1 cellular context compared by ENCODE assay signal in the genomic region with DNA sequence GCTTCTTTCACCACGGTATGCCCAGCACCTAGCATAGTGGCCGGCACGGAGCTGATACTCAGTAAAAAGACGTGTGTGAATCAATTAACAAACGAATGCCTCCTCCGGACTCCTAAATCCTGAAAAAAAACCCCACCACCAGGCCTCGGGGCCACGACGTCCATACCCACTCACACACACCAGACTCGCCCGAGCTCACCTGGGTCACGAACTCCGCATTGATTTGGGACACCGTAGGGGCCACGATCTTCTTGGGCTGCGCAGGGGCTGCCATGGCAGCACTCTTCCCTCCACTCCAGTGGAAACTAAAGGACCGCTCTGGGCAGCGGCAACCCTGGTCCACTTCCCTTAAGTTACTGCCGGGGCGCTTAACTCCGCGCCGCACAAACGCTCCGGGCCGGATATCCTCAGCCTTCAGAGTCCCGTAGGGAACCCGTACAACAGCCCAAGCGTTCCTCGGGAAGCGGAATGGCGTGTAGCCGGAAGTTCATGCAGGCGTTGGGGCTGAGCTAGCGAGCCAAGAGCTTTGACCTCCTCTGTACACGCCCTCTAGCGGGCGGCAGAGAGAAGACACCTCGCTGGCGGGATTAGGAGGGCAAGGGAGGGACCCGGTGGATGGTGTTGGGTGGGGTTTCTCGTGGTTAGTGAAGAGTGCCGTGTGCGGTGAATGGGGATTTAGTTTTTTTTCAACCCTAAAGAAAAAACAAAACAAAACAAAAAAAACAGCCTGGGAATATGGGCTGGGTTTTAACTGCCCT.
TF ChIP-seq lines count a peak whose summit lies in the region.

A gene (minus strand): TSS at position 403 of the 758 bp plus-strand sequence. CDS start 129 bp downstream, at position 274.

TF ChIP-seq in HepG2, 621 proteins besides CTCF, POLR2A, EP300 and RAD21 (continued from another document and continues in another):
- peak; percentile 86; the same call in 1 of the 2 replicates for TF ChIP-seq ZNF350 (CRISPR knock-in tag; IDR thresholded peaks at IDR 0.05; ENCODE audit: borderline replicate concordance, low read depth)
- 0 out of 2 replicates have a peak, but pooled peaks have one; percentile 38 for TF ChIP-seq CHD2 (IDR thresholded peaks at IDR 0.05; ENCODE audit: low read depth, low read length)
- TF ChIP-seq, protein P1, sequence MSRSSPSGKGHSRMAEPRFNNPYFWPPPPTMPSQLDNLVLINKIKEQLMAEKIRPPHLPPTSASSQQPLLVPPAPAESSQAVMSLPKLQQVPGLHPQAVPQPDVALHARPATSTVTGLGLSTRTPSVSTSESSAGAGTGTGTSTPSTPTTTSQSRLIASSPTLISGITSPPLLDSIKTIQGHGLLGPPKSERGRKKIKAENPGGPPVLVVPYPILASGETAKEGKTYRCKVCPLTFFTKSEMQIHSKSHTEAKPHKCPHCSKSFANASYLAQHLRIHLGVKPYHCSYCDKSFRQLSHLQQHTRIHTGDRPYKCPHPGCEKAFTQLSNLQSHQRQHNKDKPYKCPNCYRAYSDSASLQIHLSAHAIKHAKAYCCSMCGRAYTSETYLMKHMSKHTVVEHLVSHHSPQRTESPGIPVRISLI (CRISPR knock-in tag; IDR thresholded peaks at IDR 0.05; ENCODE audit: borderline replicate concordance): peak; percentile 54; the same call in 1 of the 2 replicates
- TF ChIP-seq, protein P2, sequence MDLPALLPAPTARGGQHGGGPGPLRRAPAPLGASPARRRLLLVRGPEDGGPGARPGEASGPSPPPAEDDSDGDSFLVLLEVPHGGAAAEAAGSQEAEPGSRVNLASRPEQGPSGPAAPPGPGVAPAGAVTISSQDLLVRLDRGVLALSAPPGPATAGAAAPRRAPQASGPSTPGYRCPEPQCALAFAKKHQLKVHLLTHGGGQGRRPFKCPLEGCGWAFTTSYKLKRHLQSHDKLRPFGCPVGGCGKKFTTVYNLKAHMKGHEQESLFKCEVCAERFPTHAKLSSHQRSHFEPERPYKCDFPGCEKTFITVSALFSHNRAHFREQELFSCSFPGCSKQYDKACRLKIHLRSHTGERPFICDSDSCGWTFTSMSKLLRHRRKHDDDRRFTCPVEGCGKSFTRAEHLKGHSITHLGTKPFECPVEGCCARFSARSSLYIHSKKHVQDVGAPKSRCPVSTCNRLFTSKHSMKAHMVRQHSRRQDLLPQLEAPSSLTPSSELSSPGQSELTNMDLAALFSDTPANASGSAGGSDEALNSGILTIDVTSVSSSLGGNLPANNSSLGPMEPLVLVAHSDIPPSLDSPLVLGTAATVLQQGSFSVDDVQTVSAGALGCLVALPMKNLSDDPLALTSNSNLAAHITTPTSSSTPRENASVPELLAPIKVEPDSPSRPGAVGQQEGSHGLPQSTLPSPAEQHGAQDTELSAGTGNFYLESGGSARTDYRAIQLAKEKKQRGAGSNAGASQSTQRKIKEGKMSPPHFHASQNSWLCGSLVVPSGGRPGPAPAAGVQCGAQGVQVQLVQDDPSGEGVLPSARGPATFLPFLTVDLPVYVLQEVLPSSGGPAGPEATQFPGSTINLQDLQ (CRISPR knock-in tag; IDR thresholded peaks at IDR 0.05): no peak
- TF ChIP-seq YEATS2 (CRISPR knock-in tag; IDR thresholded peaks at IDR 0.05; ENCODE audit: borderline replicate concordance): peak; percentile 98
- peak; percentile 54; the same call in 1 of the 2 replicates for TF ChIP-seq ZNF160 (CRISPR knock-in tag; IDR thresholded peaks at IDR 0.05)
- TF ChIP-seq ZNF264 (CRISPR knock-in tag; IDR thresholded peaks at IDR 0.05): peak; percentile 75; the same call in 1 of the 2 replicates
- no peak for TF ChIP-seq NFIC (IDR thresholded peaks at IDR 0.05; ENCODE audit: low read length)
- 0 out of 2 replicates have a peak, but pooled peaks have one; percentile 55 for TF ChIP-seq ZNF343 (CRISPR knock-in tag; IDR thresholded peaks at IDR 0.05)
- peak; percentile 98 for TF ChIP-seq POGZ (CRISPR knock-in tag; IDR thresholded peaks at IDR 0.05)
- TF ChIP-seq NCOA1 (CRISPR knock-in tag; IDR thresholded peaks at IDR 0.05): no peak
- peak; percentile 71; the same call in 1 of the 2 replicates for TF ChIP-seq HOXA5 (CRISPR knock-in tag; IDR thresholded peaks at IDR 0.05)
- TF ChIP-seq KDM6A (CRISPR knock-in tag; IDR thresholded peaks at IDR 0.05; ENCODE audit: low read depth): no peak
- TF ChIP-seq FOXO1 (CRISPR knock-in tag; IDR thresholded peaks at IDR 0.05): peak; percentile 56
- TF ChIP-seq SRSF1 (optimal IDR thresholded peaks at IDR 0.05; ENCODE audit: low read depth, low read length): peak; percentile 82
- no peak for TF ChIP-seq ARNT (IDR thresholded peaks at IDR 0.05)
- TF ChIP-seq, protein P3, sequence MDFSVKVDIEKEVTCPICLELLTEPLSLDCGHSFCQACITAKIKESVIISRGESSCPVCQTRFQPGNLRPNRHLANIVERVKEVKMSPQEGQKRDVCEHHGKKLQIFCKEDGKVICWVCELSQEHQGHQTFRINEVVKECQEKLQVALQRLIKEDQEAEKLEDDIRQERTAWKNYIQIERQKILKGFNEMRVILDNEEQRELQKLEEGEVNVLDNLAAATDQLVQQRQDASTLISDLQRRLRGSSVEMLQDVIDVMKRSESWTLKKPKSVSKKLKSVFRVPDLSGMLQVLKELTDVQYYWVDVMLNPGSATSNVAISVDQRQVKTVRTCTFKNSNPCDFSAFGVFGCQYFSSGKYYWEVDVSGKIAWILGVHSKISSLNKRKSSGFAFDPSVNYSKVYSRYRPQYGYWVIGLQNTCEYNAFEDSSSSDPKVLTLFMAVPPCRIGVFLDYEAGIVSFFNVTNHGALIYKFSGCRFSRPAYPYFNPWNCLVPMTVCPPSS (IDR thresholded peaks at IDR 0.05): no peak
- peak; percentile 88 for TF ChIP-seq ZNF331 (CRISPR knock-in tag; IDR thresholded peaks at IDR 0.05)
- no peak for TF ChIP-seq MED8 (CRISPR knock-in tag; IDR thresholded peaks at IDR 0.05; ENCODE audit: insufficient replicate concordance)
- TF ChIP-seq, protein P4, sequence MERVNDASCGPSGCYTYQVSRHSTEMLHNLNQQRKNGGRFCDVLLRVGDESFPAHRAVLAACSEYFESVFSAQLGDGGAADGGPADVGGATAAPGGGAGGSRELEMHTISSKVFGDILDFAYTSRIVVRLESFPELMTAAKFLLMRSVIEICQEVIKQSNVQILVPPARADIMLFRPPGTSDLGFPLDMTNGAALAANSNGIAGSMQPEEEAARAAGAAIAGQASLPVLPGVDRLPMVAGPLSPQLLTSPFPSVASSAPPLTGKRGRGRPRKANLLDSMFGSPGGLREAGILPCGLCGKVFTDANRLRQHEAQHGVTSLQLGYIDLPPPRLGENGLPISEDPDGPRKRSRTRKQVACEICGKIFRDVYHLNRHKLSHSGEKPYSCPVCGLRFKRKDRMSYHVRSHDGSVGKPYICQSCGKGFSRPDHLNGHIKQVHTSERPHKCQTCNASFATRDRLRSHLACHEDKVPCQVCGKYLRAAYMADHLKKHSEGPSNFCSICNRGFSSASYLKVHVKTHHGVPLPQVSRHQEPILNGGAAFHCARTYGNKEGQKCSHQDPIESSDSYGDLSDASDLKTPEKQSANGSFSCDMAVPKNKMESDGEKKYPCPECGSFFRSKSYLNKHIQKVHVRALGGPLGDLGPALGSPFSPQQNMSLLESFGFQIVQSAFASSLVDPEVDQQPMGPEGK (CRISPR knock-in tag; IDR thresholded peaks at IDR 0.05): peak; percentile 67
- TF ChIP-seq ZNF317 (CRISPR knock-in tag; IDR thresholded peaks at IDR 0.05): no peak
- peak; percentile 77 for TF ChIP-seq CREB1 (IDR thresholded peaks at IDR 0.05)
- TF ChIP-seq CREB1 (CRISPR knock-in tag; IDR thresholded peaks at IDR 0.05): peak; percentile 98
- peak; percentile 94 for TF ChIP-seq REPIN1 (CRISPR knock-in tag; IDR thresholded peaks at IDR 0.05; ENCODE audit: borderline replicate concordance, low read depth)
- TF ChIP-seq RBM39 (IDR thresholded peaks at IDR 0.05; ENCODE audit: low read depth, low read length, poor library complexity, severe bottlenecking): peak; percentile 73
- peak; percentile 99 for TF ChIP-seq PHF20 (CRISPR knock-in tag; IDR thresholded peaks at IDR 0.05)
- TF ChIP-seq, protein P5, sequence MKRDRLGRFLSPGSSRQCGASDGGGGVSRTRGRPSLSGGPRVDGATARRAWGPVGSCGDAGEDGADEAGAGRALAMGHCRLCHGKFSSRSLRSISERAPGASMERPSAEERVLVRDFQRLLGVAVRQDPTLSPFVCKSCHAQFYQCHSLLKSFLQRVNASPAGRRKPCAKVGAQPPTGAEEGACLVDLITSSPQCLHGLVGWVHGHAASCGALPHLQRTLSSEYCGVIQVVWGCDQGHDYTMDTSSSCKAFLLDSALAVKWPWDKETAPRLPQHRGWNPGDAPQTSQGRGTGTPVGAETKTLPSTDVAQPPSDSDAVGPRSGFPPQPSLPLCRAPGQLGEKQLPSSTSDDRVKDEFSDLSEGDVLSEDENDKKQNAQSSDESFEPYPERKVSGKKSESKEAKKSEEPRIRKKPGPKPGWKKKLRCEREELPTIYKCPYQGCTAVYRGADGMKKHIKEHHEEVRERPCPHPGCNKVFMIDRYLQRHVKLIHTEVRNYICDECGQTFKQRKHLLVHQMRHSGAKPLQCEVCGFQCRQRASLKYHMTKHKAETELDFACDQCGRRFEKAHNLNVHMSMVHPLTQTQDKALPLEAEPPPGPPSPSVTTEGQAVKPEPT (CRISPR knock-in tag; IDR thresholded peaks at IDR 0.05; ENCODE audit: low read depth): no peak
- peak; percentile 88 for TF ChIP-seq ETV5 (CRISPR knock-in tag; IDR thresholded peaks at IDR 0.05; ENCODE audit: borderline replicate concordance)
- no peak for TF ChIP-seq ZSCAN22 (CRISPR knock-in tag; IDR thresholded peaks at IDR 0.05)
- no peak; the same call in 1 of the 2 replicates for TF ChIP-seq ATF7-NPFF (CRISPR knock-in tag; IDR thresholded peaks at IDR 0.05; ENCODE audit: low read depth)
- no peak for TF ChIP-seq NFYB (CRISPR knock-in tag; IDR thresholded peaks at IDR 0.05)
- no peak for TF ChIP-seq SIX4 (CRISPR knock-in tag; IDR thresholded peaks at IDR 0.05)
- TF ChIP-seq, protein P6, sequence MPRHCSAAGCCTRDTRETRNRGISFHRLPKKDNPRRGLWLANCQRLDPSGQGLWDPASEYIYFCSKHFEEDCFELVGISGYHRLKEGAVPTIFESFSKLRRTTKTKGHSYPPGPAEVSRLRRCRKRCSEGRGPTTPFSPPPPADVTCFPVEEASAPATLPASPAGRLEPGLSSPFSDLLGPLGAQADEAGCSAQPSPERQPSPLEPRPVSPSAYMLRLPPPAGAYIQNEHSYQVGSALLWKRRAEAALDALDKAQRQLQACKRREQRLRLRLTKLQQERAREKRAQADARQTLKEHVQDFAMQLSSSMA (CRISPR knock-in tag; IDR thresholded peaks at IDR 0.05): peak; percentile 68; the same call in 1 of the 2 replicates
- 0 out of 2 replicates have a peak, but pooled peaks have one; percentile 18 for TF ChIP-seq ZBTB7A (CRISPR knock-in tag; IDR thresholded peaks at IDR 0.05)
- TF ChIP-seq ZNF747 (CRISPR knock-in tag; IDR thresholded peaks at IDR 0.05; ENCODE audit: borderline replicate concordance): peak; percentile 86; the same call in 1 of the 2 replicates
- TF ChIP-seq, protein P7, sequence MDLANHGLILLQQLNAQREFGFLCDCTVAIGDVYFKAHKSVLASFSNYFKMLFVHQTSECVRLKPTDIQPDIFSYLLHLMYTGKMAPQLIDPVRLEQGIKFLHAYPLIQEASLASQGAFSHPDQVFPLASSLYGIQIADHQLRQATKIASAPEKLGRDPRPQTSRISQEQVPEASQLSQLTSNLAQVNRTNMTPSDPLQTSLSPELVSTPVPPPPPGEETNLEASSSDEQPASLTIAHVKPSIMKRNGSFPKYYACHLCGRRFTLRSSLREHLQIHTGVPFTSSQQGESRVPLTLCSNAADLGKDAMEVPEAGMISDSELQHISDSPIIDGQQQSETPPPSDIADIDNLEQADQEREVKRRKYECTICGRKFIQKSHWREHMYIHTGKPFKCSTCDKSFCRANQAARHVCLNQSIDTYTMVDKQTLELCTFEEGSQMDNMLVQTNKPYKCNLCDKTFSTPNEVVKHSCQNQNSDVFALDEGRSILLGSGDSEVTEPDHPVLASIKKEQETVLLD (CRISPR knock-in tag; IDR thresholded peaks at IDR 0.05; ENCODE audit: low read depth): peak; percentile 77
- TF ChIP-seq IRF2 (CRISPR knock-in tag; IDR thresholded peaks at IDR 0.05): peak; percentile 95
- no peak for TF ChIP-seq ZNF367 (CRISPR knock-in tag; IDR thresholded peaks at IDR 0.05; ENCODE audit: borderline replicate concordance)
- TF ChIP-seq ZNF703 (CRISPR knock-in tag; IDR thresholded peaks at IDR 0.05; ENCODE audit: borderline replicate concordance): no peak
- no peak for TF ChIP-seq LCORL (IDR thresholded peaks at IDR 0.05)
- TF ChIP-seq LCORL (CRISPR knock-in tag; IDR thresholded peaks at IDR 0.05): peak; percentile 91
- 0 out of 2 replicates have a peak, but pooled peaks have one; percentile 65 for TF ChIP-seq SP140L (CRISPR knock-in tag; IDR thresholded peaks at IDR 0.05; ENCODE audit: borderline replicate concordance)
- TF ChIP-seq ZNF550 (CRISPR knock-in tag; IDR thresholded peaks at IDR 0.05; ENCODE audit: borderline replicate concordance): no peak
- peak; percentile 89 for TF ChIP-seq YEATS4 (CRISPR knock-in tag; IDR thresholded peaks at IDR 0.05; ENCODE audit: borderline replicate concordance)
- peak; percentile 72 for TF ChIP-seq ZNF34 (CRISPR knock-in tag; IDR thresholded peaks at IDR 0.05; ENCODE audit: borderline replicate concordance)
- no peak for TF ChIP-seq RBM22 (optimal IDR thresholded peaks at IDR 0.05; ENCODE audit: low read length)
- TF ChIP-seq, protein P8, sequence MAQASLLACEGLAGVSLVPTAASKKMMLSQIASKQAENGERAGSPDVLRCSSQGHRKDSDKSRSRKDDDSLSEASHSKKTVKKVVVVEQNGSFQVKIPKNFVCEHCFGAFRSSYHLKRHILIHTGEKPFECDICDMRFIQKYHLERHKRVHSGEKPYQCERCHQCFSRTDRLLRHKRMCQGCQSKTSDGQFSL (CRISPR knock-in tag; IDR thresholded peaks at IDR 0.05): 0 out of 2 replicates have a peak, but pooled peaks have one; percentile 27
- TF ChIP-seq, protein P9, sequence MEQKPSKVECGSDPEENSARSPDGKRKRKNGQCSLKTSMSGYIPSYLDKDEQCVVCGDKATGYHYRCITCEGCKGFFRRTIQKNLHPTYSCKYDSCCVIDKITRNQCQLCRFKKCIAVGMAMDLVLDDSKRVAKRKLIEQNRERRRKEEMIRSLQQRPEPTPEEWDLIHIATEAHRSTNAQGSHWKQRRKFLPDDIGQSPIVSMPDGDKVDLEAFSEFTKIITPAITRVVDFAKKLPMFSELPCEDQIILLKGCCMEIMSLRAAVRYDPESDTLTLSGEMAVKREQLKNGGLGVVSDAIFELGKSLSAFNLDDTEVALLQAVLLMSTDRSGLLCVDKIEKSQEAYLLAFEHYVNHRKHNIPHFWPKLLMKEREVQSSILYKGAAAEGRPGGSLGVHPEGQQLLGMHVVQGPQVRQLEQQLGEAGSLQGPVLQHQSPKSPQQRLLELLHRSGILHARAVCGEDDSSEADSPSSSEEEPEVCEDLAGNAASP (CRISPR knock-in tag; IDR thresholded peaks at IDR 0.05; ENCODE audit: borderline replicate concordance): peak; percentile 77
